Comparison of ENCODE assay signal across 32 cellular contexts in the genomic region with DNA sequence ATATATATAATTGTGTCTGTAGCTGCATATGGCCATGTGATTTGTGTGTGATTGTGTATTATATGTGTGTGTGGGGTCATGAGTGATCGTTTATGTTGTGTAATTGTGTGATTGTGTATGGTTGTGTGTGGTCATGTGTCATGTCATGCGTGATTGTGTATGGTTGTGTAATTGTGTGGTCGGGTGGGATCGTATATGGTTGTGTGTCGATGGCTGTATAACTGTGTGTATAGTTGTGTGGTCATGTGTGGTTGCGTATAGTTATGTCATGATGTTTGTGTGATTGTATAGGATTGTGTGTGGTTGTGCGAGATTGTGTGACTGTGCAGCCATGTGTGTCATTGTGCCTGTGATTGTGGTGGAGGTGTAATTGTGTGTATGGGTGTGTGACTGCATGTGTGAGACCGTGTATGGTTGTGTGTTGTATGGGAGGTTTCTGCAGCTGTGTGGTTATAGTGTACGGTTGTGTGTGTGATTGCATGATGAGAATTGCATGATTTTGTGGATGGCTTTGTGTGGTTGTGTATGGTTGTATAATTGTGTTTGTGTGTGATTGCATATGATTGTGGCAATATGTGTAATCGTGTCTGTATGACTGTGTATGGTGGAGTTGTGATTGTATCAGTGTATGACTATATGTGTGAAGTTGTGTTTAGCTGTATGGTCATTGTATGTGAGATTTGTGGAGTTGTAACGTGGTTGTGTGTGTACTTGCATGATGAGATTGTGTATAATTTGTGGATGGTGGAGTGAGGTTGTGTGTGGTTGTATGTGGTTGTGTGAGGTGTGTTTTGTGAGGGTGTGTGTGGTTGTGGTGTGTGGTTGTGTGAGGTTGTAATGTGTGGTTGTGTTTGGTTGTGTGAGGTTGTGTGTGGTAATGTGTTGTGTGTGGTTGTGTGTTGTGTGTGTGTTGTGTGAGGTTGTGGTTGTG. TPM values are rescaled to one million over a fixed set of nuclear protein-coding genes. Genes with fewer than 3 reads are reported as not detected.
"Had no signal": no experiment of that assay in that cellular context is flagged by ENCODE, and none has a peak within 500 bp of the region (broad histone marks: within the 10 kb centered on the region; RNA-seq: fewer than 3 reads in every experiment).

No MANE protein-coding gene starts in this region.

- H2AFZ ChIP-seq: hepatocyte had no signal

- H3K27ac ChIP-seq: adrenal gland, ascending aorta, brain microvascular endothelial cell, hepatocyte, neutrophil, pancreas, psoas muscle, right atrium auricular region, tibial artery had no signal

- H3K9me3 Mint-ChIP-seq: activated T-cell treated with anti-CD3 and anti-CD28 coated beads, Interleukin-2, amount 50 U/mL, for 24 hours; activated T-helper 2 cell treated with anti-CD3 and anti-CD28 coated beads, Interferon-gamma antibody, Interleukin-2, Interleukin-4, amounts not matched to agents 10 μg/mL and 5 μg/mL and 100 μg/mL, durations not matched to agents 14 hours and 24 hours and 36 hours; natural killer cell; T-helper 1 cell treated with Interleukin-12 subunit alpha and Interleukin-12 subunit beta and Interleukin-4 antibody, amounts not matched to agents 30 μg/mL and 1 μg/mL, for 36 hours; WTC11 had no signal

- ATAC-seq: esophagus mucosa, left ventricle myocardium superior, pancreas, psoas muscle, WTC11 had no signal

- H3K79me2 ChIP-seq: hepatocyte had no signal

- H3K9me3 ChIP-seq: adrenal gland, ascending aorta, neutrophil, pancreas, psoas muscle, right atrium auricular region, tibial artery had no signal

- H3K4me1 ChIP-seq: adrenal gland, ascending aorta, pancreas, psoas muscle, tibial artery had no signal

- H3K4me2 ChIP-seq: hepatocyte had no signal

- FAIRE-seq: colon, frontal cortex, pancreas had no signal

- H3K36me3 ChIP-seq: adrenal gland, ascending aorta, brain microvascular endothelial cell, neutrophil, pancreas, right atrium auricular region, tibial artery had no signal

- H3K27ac Mint-ChIP-seq: activated naive CD8-positive, alpha-beta T cell; activated T-cell treated with anti-CD3 and anti-CD28 coated beads, Interleukin-2, amount 50 U/mL, for 24 hours; activated T-helper 2 cell treated with anti-CD3 and anti-CD28 coated beads, Interferon-gamma antibody, Interleukin-2, Interleukin-4, amounts not matched to agents 10 μg/mL and 5 μg/mL and 100 μg/mL, durations not matched to agents 14 hours and 24 hours and 36 hours; natural killer cell; T-helper 1 cell treated with Interleukin-12 subunit alpha and Interleukin-12 subunit beta and Interleukin-4 antibody, amounts not matched to agents 30 μg/mL and 1 μg/mL, for 36 hours; WTC11 had no signal

- DNase-seq: activated CD8-positive, alpha-beta memory T cell treated with anti-CD3 and anti-CD28 coated beads for 24 hours; activated CD8-positive, alpha-beta memory T cell treated with anti-CD3 and anti-CD28 coated beads, Interleukin-2, amount 50 U/mL, for 4 hours; activated naive CD4-positive, alpha-beta T cell; activated T-cell treated with anti-CD3 and anti-CD28 coated beads, Interleukin-2, amount 50 U/mL, for 24 hours; adrenal gland; brain microvascular endothelial cell; central memory CD4-positive, alpha-beta T cell; effector memory CD4-positive, alpha-beta T cell; glutamatergic neuron; left ventricle myocardium superior; midbrain; natural killer cell; pancreas; psoas muscle; stimulated activated CD4-positive, alpha-beta T cell treated with anti-CD3 and anti-CD28 coated beads, Interleukin-4, amount 100 ng/mL, for 24 hours; stimulated activated naive CD8-positive, alpha-beta T cell treated with anti-CD3 and anti-CD28 coated beads, Interleukin-15, Interleukin-2, amounts not matched to agents 100 U/mL and 50 U/mL, for 24 hours; substantia nigra; T1000; tibial artery had no signal

- H3K4me3 ChIP-seq: adrenal gland, ascending aorta, hepatocyte, pancreas, psoas muscle, right atrium auricular region, tibial artery had no signal

- H3K4me3 Mint-ChIP-seq: activated naive CD8-positive, alpha-beta T cell; activated T-cell treated with anti-CD3 and anti-CD28 coated beads, Interleukin-2, amount 50 U/mL, for 24 hours; natural killer cell; T-helper 1 cell treated with Interleukin-12 subunit alpha and Interleukin-12 subunit beta and Interleukin-4 antibody, amounts not matched to agents 30 μg/mL and 1 μg/mL, for 36 hours; WTC11 had no signal

- H3K36me3 Mint-ChIP-seq: activated naive CD8-positive, alpha-beta T cell; natural killer cell; WTC11 had no signal

RNA-seq across cellular contexts. Expression of a gene that starts 2.2 kb away (rescaled TPM):
- total RNA-seq: activated T-helper 2 cell treated with anti-CD3 and anti-CD28 coated beads, Interferon-gamma antibody, Interleukin-2, Interleukin-4, amounts not matched to agents 10 μg/mL and 5 μg/mL and 100 μg/mL, durations not matched to agents 14 hours and 24 hours and 36 hours; ascending aorta; dermis microvascular lymphatic vessel endothelial cell; esophagus mucosa; left ventricle myocardium superior; natural killer cell; right atrium auricular region had no signal
- polyA plus RNA-seq: hepatocyte, psoas muscle had no signal

RNA-seq across cellular contexts. Expression of a gene that starts 54.4 kb away (rescaled TPM):
- total RNA-seq: ascending aorta, dermis microvascular lymphatic vessel endothelial cell, esophagus mucosa, hepatocyte, left ventricle myocardium superior, psoas muscle, right atrium auricular region, urinary bladder had no signal
- polyA plus RNA-seq: adrenal gland, hepatocyte had no signal
